ENCODE assay signal across 1 cellular context in genomic region chr1:18900303-18900841, GRCh38.
TF ChIP-seq lines count a peak whose summit lies in the region.

No MANE protein-coding gene starts in this region.

TF ChIP-seq in HepG2, 621 proteins besides CTCF, POLR2A, EP300 and RAD21 (continued from another document and continues in another):
- no peak for TF ChIP-seq PRDM15 (CRISPR knock-in tag; IDR thresholded peaks at IDR 0.05)
- peak; percentile 29; the same call in 1 of the 2 replicates for TF ChIP-seq ZNF124 (CRISPR knock-in tag; IDR thresholded peaks at IDR 0.05)
- TF ChIP-seq ZNF713 (CRISPR knock-in tag; IDR thresholded peaks at IDR 0.05) = no peak
- TF ChIP-seq MAX (IDR thresholded peaks at IDR 0.05) = peak; percentile 72
- TF ChIP-seq FOXP1 (IDR thresholded peaks at IDR 0.05) = no peak
- peak; percentile 78 for TF ChIP-seq FOXP1 (CRISPR knock-in tag; IDR thresholded peaks at IDR 0.05)
- TF ChIP-seq ZNF747 (CRISPR knock-in tag; IDR thresholded peaks at IDR 0.05; ENCODE audit: borderline replicate concordance) = peak; percentile 57; the same call in 1 of the 2 replicates
- TF ChIP-seq HMG20A (CRISPR knock-in tag; IDR thresholded peaks at IDR 0.05; ENCODE audit: borderline replicate concordance) = peak; percentile 79; the same call in 1 of the 2 replicates
- peak; percentile 98 for TF ChIP-seq SAP130 (CRISPR knock-in tag; IDR thresholded peaks at IDR 0.05; ENCODE audit: low read depth)
- TF ChIP-seq MYC (CRISPR knock-in tag; IDR thresholded peaks at IDR 0.05; ENCODE audit: borderline replicate concordance) = peak; percentile 52; the same call in 1 of the 2 replicates
- TF ChIP-seq POGK (CRISPR knock-in tag; conservative IDR thresholded peaks at IDR 0.05) = 0 out of 2 replicates have a peak, but pooled peaks have one; percentile 59
- peak; percentile 54; the same call in 1 of the 2 replicates for TF ChIP-seq ZNF414 (CRISPR knock-in tag; IDR thresholded peaks at IDR 0.05)
- TF ChIP-seq ZNF564 (CRISPR knock-in tag; IDR thresholded peaks at IDR 0.05) = peak; percentile 100
- TF ChIP-seq PAX8 (CRISPR knock-in tag; IDR thresholded peaks at IDR 0.05; ENCODE audit: borderline replicate concordance) = 0 out of 2 replicates have a peak, but pooled peaks have one; percentile 40
- no peak for TF ChIP-seq ZNF235 (CRISPR knock-in tag; IDR thresholded peaks at IDR 0.05; ENCODE audit: borderline replicate concordance)
- TF ChIP-seq ZSCAN5A (CRISPR knock-in tag; IDR thresholded peaks at IDR 0.05; ENCODE audit: borderline replicate concordance) = no peak
- peak in 1 of 2 experiments; percentile 64; a peak in 1 of 4 replicates for TF ChIP-seq REST (IDR thresholded peaks at IDR 0.05; ENCODE audit: borderline replicate concordance in 1 of 2, low read depth in 1 of 2, low read length in 2 of 2)
- no peak for TF ChIP-seq ZNF777 (CRISPR knock-in tag; IDR thresholded peaks at IDR 0.05)
- TF ChIP-seq ZNF407 (CRISPR knock-in tag; IDR thresholded peaks at IDR 0.05; ENCODE audit: not compliant biosample characterization) = no peak
- peak; percentile 88 for TF ChIP-seq TEAD3 (CRISPR knock-in tag; optimal IDR thresholded peaks at IDR 0.05; ENCODE audit: borderline replicate concordance)
- TF ChIP-seq ZBTB43 (CRISPR knock-in tag; conservative IDR thresholded peaks at IDR 0.05) = peak; percentile 97
- no peak for TF ChIP-seq ATF2 (CRISPR knock-in tag; IDR thresholded peaks at IDR 0.05)
- TF ChIP-seq HDAC2 (CRISPR knock-in tag; IDR thresholded peaks at IDR 0.05) = peak; percentile 93
- TF ChIP-seq CBX1 (IDR thresholded peaks at IDR 0.05; ENCODE audit: low read depth) = no peak
- no peak for TF ChIP-seq ZNF850 (CRISPR knock-in tag; conservative IDR thresholded peaks at IDR 0.05)
